10 cellular contexts compared by ENCODE assay signal in genomic region chr14:26204954-26205479, GRCh38.
A peak's percentile ranks its signal among the peaks of the same experiment; 100 is the strongest.
DNase-seq lines count a peak whose midpoint lies in the region; ATAC-seq and TF ChIP-seq lines count a peak whose summit lies in the region.
"Had no signal": no experiment of that assay in that cellular context is flagged by ENCODE, and none has a peak within 500 bp of the region (broad histone marks: within the 10 kb centered on the region; RNA-seq: fewer than 3 reads in every experiment).

No MANE protein-coding gene starts in this region.

- peaks cover 21% of the 10 kb centered on the region for H3K27me3 ChIP-seq in NT2/D1 (ENCODE audit: insufficient read depth, insufficient read length)
- H3K27me3 ChIP-seq in esophagus (ENCODE audit: control insufficient read depth in 1 of 2, insufficient read depth in 2 of 2, low read length in 2 of 2): no peaks in the 10 kb centered on the region
- H3K27me3 ChIP-seq in tibial artery: peaks cover 0 to 4% of the 10 kb centered on the region in 2 donors
- H3K27me3 ChIP-seq in osteoblast (ENCODE audit: insufficient read depth, low read length): no peaks in the 10 kb centered on the region

- TF ChIP-seq CTCF in tibial artery (IDR thresholded peaks at IDR 0.05) (no peak), osteoblast (IDR thresholded peaks at IDR 0.05; ENCODE audit: extremely low read depth, low read depth, low read length) (no peak)

- DNase-seq in NT2/D1 (ENCODE audit: low read depth, low spot score) (no peak), lung microvascular endothelial cell (ENCODE audit: low read depth in 2 of 2) (peak; percentile 15 to 40), tibial artery (peak; percentile 21 to 65), osteoblast (ENCODE audit: insufficient read length, low spot score, missing footprints) (no peak)
- DNase-seq in activated CD4-positive, CD25-positive, alpha-beta regulatory T cell treated with anti-CD3 and anti-CD28 coated beads, Interleukin-2, amount 50 U/mL, for 72 hours: no peak
- DNase-seq: stimulated activated naive CD4-positive, alpha-beta T cell had no signal

- H3K36me3 ChIP-seq in NT2/D1 (ENCODE audit: insufficient read depth, insufficient read length, low read length) (no peaks in the 10 kb centered on the region), esophagus (ENCODE audit: control insufficient read depth in 2 of 2, insufficient read depth in 2 of 2, low read length in 1 of 2) (no peaks in the 10 kb centered on the region), tibial artery (no peaks in the 10 kb centered on the region), osteoblast (ENCODE audit: insufficient read depth, low read length) (no peaks in the 10 kb centered on the region)

- H3K27ac ChIP-seq in esophagus (ENCODE audit: low read depth in 2 of 2, low read length in 1 of 2): no peak overlapping the region
- H3K27ac ChIP-seq in tibial artery: peak overlapping the region in 1 of 2 donors; percentile 4
- H3K27ac ChIP-seq in osteoblast (ENCODE audit: low read depth, low read length): no peak overlapping the region
- H3K27ac ChIP-seq: epithelial cell of prostate had no signal

- peak overlapping the region; percentile 43 for H3K4me3 ChIP-seq in NT2/D1 (ENCODE audit: insufficient read length, low read depth)
- peak overlapping the region; percentile 31 to 57 for H3K4me3 ChIP-seq in esophagus (ENCODE audit: low read depth in 1 of 2, low read length in 2 of 2)
- H3K4me3 ChIP-seq in tibial artery: peak overlapping the region; percentile 43 to 56
- H3K4me3 ChIP-seq in osteoblast (ENCODE audit: insufficient read depth, low read length): no peak overlapping the region

- no peak overlapping the region for H3K4me2 ChIP-seq in osteoblast (ENCODE audit: insufficient read depth, low read length)

- no peak for ATAC-seq in GM18498 (IDR thresholded peaks at IDR 0.05; ENCODE audit: unreplicated experiment)
- ATAC-seq in GM21576 (IDR thresholded peaks at IDR 0.05; ENCODE audit: unreplicated experiment): no peak

- H3K79me2 ChIP-seq in osteoblast (ENCODE audit: insufficient read depth, low read length): no peaks in the 10 kb centered on the region

- peak overlapping the region; percentile 8 for H3K9ac ChIP-seq in NT2/D1 (ENCODE audit: insufficient read length, low read depth)

- WGBS in esophagus, 2 donors: 4 to 6% methylated on average over 40 of the region's 40 CpGs

- intact Hi-C loops in tibial artery (cut with DNase I; ENCODE audit: low total_unique reads): no loop called here

- no peak overlapping the region for H2AFZ ChIP-seq in osteoblast (ENCODE audit: low read length)

- H3K4me1 ChIP-seq in NT2/D1 (ENCODE audit: insufficient read depth, insufficient read length): no peaks in the 10 kb centered on the region
- H3K4me1 ChIP-seq in esophagus (ENCODE audit: control insufficient read depth in 2 of 2, insufficient read depth in 2 of 2, low read length in 1 of 2): no peaks in the 10 kb centered on the region
- peaks cover 0 to 5% (median 0%) of the 10 kb centered on the region in 4 donors for H3K4me1 ChIP-seq in tibial artery
- no peaks in the 10 kb centered on the region for H3K4me1 ChIP-seq in osteoblast (ENCODE audit: insufficient read depth, low read length)

- no peaks in the 10 kb centered on the region for H4K20me1 ChIP-seq in osteoblast (ENCODE audit: insufficient read depth, low read length)

- no peaks in the 10 kb centered on the region for H3K9me3 ChIP-seq in NT2/D1 (ENCODE audit: insufficient read depth, low read length)
- no peaks in the 10 kb centered on the region for H3K9me3 ChIP-seq in esophagus (ENCODE audit: control insufficient read depth in 2 of 2, insufficient read depth in 1 of 2, low read depth in 1 of 2, low read length in 1 of 2)
- no peaks in the 10 kb centered on the region for H3K9me3 ChIP-seq in tibial artery
- peaks cover 6% of the 10 kb centered on the region for H3K9me3 ChIP-seq in osteoblast (ENCODE audit: low read depth, low read length)

Comparison
In these comparisons a context has a peak if more than half of its experiments do, and no peak if none do; other contexts are left out.
1. DNase-seq: peak in lung microvascular endothelial cell (2 of 2) and tibial artery (2 of 2); none in NT2/D1 (single experiment), activated CD4-positive, CD25-positive, alpha-beta regulatory T cell treated with anti-CD3 and anti-CD28 coated beads, Interleukin-2, amount 50 U/mL, for 72 hours (single experiment) and osteoblast (single experiment).